Comparison of ENCODE assay signal across 1 cellular context in genomic region chr11:12767577-12767976, GRCh38.
TF ChIP-seq lines count a peak whose summit lies in the region.

No MANE protein-coding gene starts in this region.

TF ChIP-seq in IMR-90, 13 proteins besides CTCF, POLR2A, EP300 and RAD21:
- TF ChIP-seq MAFK (IDR thresholded peaks at IDR 0.05; ENCODE audit: low read depth, low read length) (no peak), SMC3 (IDR thresholded peaks at IDR 0.05; ENCODE audit: low read depth, low read length) (no peak), MXI1 (IDR thresholded peaks at IDR 0.05; ENCODE audit: borderline replicate concordance, low read depth, low read length) (no peak), RCOR1 (IDR thresholded peaks at IDR 0.05; ENCODE audit: insufficient replicate concordance, low read length) (no peak), BHLHE40 (IDR thresholded peaks at IDR 0.05; ENCODE audit: low read depth, low read length) (no peak), MAZ (IDR thresholded peaks at IDR 0.05; ENCODE audit: borderline replicate concordance, low read depth, low read length) (no peak), RFX5 (IDR thresholded peaks at IDR 0.05; ENCODE audit: low read depth, low read length) (no peak), NFE2L2 (IDR thresholded peaks at IDR 0.05; ENCODE audit: low read depth, low read length) (no peak), FOS (IDR thresholded peaks at IDR 0.05; ENCODE audit: low read depth, low read length) (no peak)
